In the genomic region with DNA sequence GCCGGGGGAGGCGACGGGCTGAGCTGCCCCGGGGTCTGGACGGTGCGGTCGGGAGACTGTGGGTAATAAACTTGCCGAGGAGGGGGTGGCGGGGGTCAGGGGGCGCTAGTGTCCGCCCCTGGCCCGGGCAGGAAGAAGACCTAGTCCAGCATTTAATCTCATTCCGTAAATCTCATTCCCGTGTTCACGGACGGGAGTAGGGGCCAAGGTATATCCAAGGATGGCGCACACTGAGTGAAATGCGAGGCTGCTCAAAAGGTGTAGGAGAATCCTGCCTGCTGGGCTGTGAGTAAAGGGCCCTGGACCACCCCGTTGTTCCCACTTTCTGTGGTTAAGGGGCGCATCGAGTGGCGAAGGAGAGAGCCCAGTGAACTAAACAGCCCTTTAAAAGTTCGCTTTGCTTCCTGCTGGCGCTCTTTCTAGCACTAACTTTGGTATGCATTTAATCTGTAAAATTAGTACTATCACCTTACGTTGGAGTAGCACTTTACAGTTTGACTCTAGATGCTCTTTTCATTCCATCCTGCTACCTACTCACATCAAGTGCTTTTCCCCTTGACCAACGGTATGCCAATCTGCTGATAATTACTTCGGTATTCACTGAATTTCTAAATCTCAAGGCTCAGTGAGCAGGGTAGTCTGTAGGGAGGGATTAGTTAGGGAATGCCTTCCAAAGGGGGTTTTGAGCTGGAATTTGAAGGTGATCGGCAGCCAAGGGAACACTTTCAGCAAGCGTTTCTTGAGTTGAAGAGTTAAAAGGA, we compare ENCODE assay signal across 8 cellular contexts. TPM values are rescaled to one million over a fixed set of nuclear protein-coding genes. Genes with fewer than 3 reads are reported as not detected.
DNase-seq lines count a peak whose midpoint lies in the region; ATAC-seq and TF ChIP-seq lines count a peak whose summit lies in the region.

No MANE protein-coding gene starts in this region.

- H3K4me3 ChIP-seq in Caco-2 (ENCODE audit: low read depth, low read length) (peak overlapping the region; percentile 65), Karpas-422 (ENCODE audit: low read length) (peak overlapping the region; percentile 85), adrenal gland (peak overlapping the region in 3 of 4 donors; percentile 58 to 90 (median 81)), right lobe of liver (peak overlapping the region; percentile 83 to 96 (median 89)), transverse colon (peak overlapping the region; percentile 72 to 84 (median 77))

- POLR2A ChIA-PET in Caco-2 (lab: Charles Lee) = interaction anchor here (0.6 to 5.3 kb wide), 18 partner anchors 8 to 226 kb away, joined by 3 to 36 read pairs (median 6); a partner anchor contains a TSS

- H3K79me2 ChIP-seq in Karpas-422 (ENCODE audit: low read length) = peaks cover 54% of the 10 kb centered on the region

- BruUV-seq in Caco-2 (replicated peaks; lab: Mats Ljungman, UMichigan) = TSS peak; percentile 35

- peak overlapping the region; percentile 92 for H3K4me2 ChIP-seq in Karpas-422 (ENCODE audit: low read depth, low read length, poor library complexity, severe bottlenecking)

- DNase-seq in Caco-2 (peak; percentile 39 to 62), Karpas-422 (peak; percentile 61), adrenal gland (peak in 4 of 7 donors; percentile 5 to 57 (median 26)), right lobe of liver (no peak), transverse colon (no peak), germinal center (ENCODE audit: low spot score) (no peak)

- H3K4me1 ChIP-seq in Caco-2 (peaks cover 67% of the 10 kb centered on the region), Karpas-422 (ENCODE audit: low read length) (peaks cover 25% of the 10 kb centered on the region), adrenal gland (replicated peaks in 1 of 2) (peaks cover 8 to 22% of the 10 kb centered on the region in 2 donors), right lobe of liver (peaks cover 0 to 40% (median 19%) of the 10 kb centered on the region in 4 donors), transverse colon (peaks cover 7 to 59% (median 16%) of the 10 kb centered on the region in 4 donors)

- H3K9ac ChIP-seq in Karpas-422 (ENCODE audit: low read length) = peak overlapping the region; percentile 94

- H3K9me2 ChIP-seq in Karpas-422 (replicated peaks; ENCODE audit: insufficient read depth, low read length) = no peaks in the 10 kb centered on the region

- ATAC-seq in right lobe of liver (no peak), GM18498 (IDR thresholded peaks at IDR 0.05; ENCODE audit: unreplicated experiment) (no peak), HG03045 (IDR thresholded peaks at IDR 0.05; ENCODE audit: unreplicated experiment) (no peak)

- no peaks in the 10 kb centered on the region for H3K27me3 Mint-ChIP-seq in Caco-2 (ENCODE audit: insufficient read depth, unreplicated experiment)

- H3K36me3 Mint-ChIP-seq in Caco-2 (ENCODE audit: insufficient read depth, unreplicated experiment) = peaks cover 73% of the 10 kb centered on the region

- CTCF ChIA-PET in Caco-2 (lab: Charles Lee) = interaction anchor here (0.6 to 6.8 kb wide), 14 partner anchors 10 to 201 kb away, joined by 3 to 53 read pairs (median 4); no protein-coding TSS in a partner anchor

- no peak for TF ChIP-seq EP300 in transverse colon (IDR thresholded peaks at IDR 0.05; ENCODE audit: low read depth)

- peak overlapping the region; percentile 88 for H3K4me3 Mint-ChIP-seq in Caco-2 (ENCODE audit: unreplicated experiment)

- peaks cover 50% of the 10 kb centered on the region for H3K4me1 Mint-ChIP-seq in Caco-2 (ENCODE audit: low read depth, unreplicated experiment)

- H2AFZ ChIP-seq in Karpas-422 (ENCODE audit: low read length) = peak overlapping the region; percentile 13; the same call in 1 of the 2 replicates

- 11 to 24% (median 15%) methylated on average over 17 to 29 of the region's 29 CpGs for WGBS in adrenal gland, 4 donors
- 14% methylated on average over 18 of the region's 29 CpGs for WGBS in right lobe of liver (ENCODE audit: insufficient coverage, low coverage, low lambda C conversion rate, missing lambda C conversion rate)
- 12 to 29% methylated on average over 4 to 29 of the region's 29 CpGs for WGBS in transverse colon (ENCODE audit: low coverage in 1 of 2), 2 donors

- H3K36me3 ChIP-seq in Caco-2 (ENCODE audit: control insufficient read depth, insufficient read depth, low read length) = 0 out of 2 replicates have a peak, but pooled peaks cover 4% of the 10 kb centered on the region
- H3K36me3 ChIP-seq in Karpas-422 (ENCODE audit: insufficient read depth, low read length) = no peaks in the 10 kb centered on the region
- no peaks in the 10 kb centered on the region for H3K36me3 ChIP-seq in adrenal gland (replicated peaks in 1 of 2)
- H3K36me3 ChIP-seq in right lobe of liver = no peaks in the 10 kb centered on the region
- no peaks in the 10 kb centered on the region for H3K36me3 ChIP-seq in transverse colon

- no peaks in the 10 kb centered on the region for H4K20me1 ChIP-seq in Karpas-422 (ENCODE audit: insufficient read depth, low read depth, low read length)

- H3K27ac ChIP-seq in Karpas-422 (ENCODE audit: low read length) (peak overlapping the region; percentile 3; the same call in 1 of the 2 replicates), adrenal gland (peak overlapping the region in 4 of 5 donors; percentile 41 to 79 (median 70)), right lobe of liver (peak overlapping the region; percentile 73 to 88 (median 83)), transverse colon (peak overlapping the region; percentile 89 to 92 (median 90))

- intact Hi-C loops in Caco-2 (cut with micrococcal nuclease; ENCODE audit: unreplicated experiment) (loop anchor here (1.0 kb wide), 6 partner anchors 7 to 69 kb away; no protein-coding TSS in a partner anchor), adrenal gland (cut with DNase I) (no loop called here), right lobe of liver (cut with DNase I) (no loop called here), transverse colon (cut with DNase I; ENCODE audit: low total_unique reads) (loop anchor here (5.0 kb wide), 1 partner anchor 95 kb away; no protein-coding TSS in a partner anchor)

- H3K9me3 ChIP-seq in Caco-2 (no peaks in the 10 kb centered on the region), Karpas-422 (ENCODE audit: low read length) (no peaks in the 10 kb centered on the region), adrenal gland (replicated peaks in 1 of 3) (no peaks in the 10 kb centered on the region), right lobe of liver (no peaks in the 10 kb centered on the region), transverse colon (no peaks in the 10 kb centered on the region)

- TF ChIP-seq POLR2A in adrenal gland (IDR thresholded peaks at IDR 0.05) (no peak), right lobe of liver (IDR thresholded peaks at IDR 0.05) (no peak), transverse colon (IDR thresholded peaks at IDR 0.05) (no peak)

- in situ Hi-C loops in transverse colon (cut with MboI; ENCODE audit: low pct_ligation_motif_present in 1 of 4, low pct_unique_long_range_greater_than_20kb in 1 of 4, low sequenced_read_pairs in 3 of 4) = loop anchor here in 3 of 4 donors (25.0 kb wide), 2 partner anchors 245 to 545 kb away; a partner anchor contains a TSS

- TF ChIP-seq CTCF in Caco-2 (IDR thresholded peaks at IDR 0.05; ENCODE audit: insufficient read depth in 1 of 2, low read depth in 1 of 2, low read length in 1 of 2, severe bottlenecking in 1 of 2, unreplicated experiment in 1 of 2) (no peak), adrenal gland (IDR thresholded peaks at IDR 0.05) (no peak), right lobe of liver (IDR thresholded peaks at IDR 0.05) (no peak), transverse colon (IDR thresholded peaks at IDR 0.05) (no peak)

- no peaks in the 10 kb centered on the region for H3K9me3 Mint-ChIP-seq in Caco-2 (ENCODE audit: unreplicated experiment)

- H3K27me3 ChIP-seq in Caco-2 (replicated peaks; ENCODE audit: control insufficient read depth, insufficient read depth, low read length) = no peaks in the 10 kb centered on the region
- peaks cover 2% of the 10 kb centered on the region; the same call in 1 of the 2 replicates for H3K27me3 ChIP-seq in Karpas-422 (ENCODE audit: low read length)
- no peaks in the 10 kb centered on the region for H3K27me3 ChIP-seq in adrenal gland
- H3K27me3 ChIP-seq in right lobe of liver = no peaks in the 10 kb centered on the region
- no peaks in the 10 kb centered on the region for H3K27me3 ChIP-seq in transverse colon

- H3K27ac Mint-ChIP-seq in Caco-2 (ENCODE audit: unreplicated experiment) = peak overlapping the region; percentile 96

RNA-seq across cellular contexts. Expression of a gene that starts 0.7 kb away (rescaled TPM):
- total RNA-seq in Caco-2 (2022) (153 and 156 TPM in 2 replicates), adrenal gland (10 to 100 TPM in 1 of 8 donors, 1 to 10 TPM in 7; 4.6 to 10.8 (median 6.5) TPM), right lobe of liver (10 to 100 TPM in 2 of 6 experiments, 1 to 10 TPM in 4; 6.6 to 11.1 (median 8.5) TPM), transverse colon (10 to 100 TPM in 3 of 4 donors, 1 to 10 TPM in 1; 1.2 to 34.8 (median 17.2) TPM)
- total RNA-seq in Karpas-422 (2014; rRNA removed; shearing (Covaris generic); ENCODE audit: low replicate concordance) = 2.6 and 5.9 TPM in 2 replicates
- polyA plus RNA-seq in adrenal gland = 1 to 10 TPM; 1.1 to 2.4 (median 1.5) TPM

RNA-seq across cellular contexts. Expression of a gene that starts 40.8 kb away (rescaled TPM):
- total RNA-seq in Caco-2 (2022) = 0.18 and 0.67 TPM in 2 replicates
- not detected in 2 replicates for total RNA-seq in Karpas-422 (2014; rRNA removed; shearing (Covaris generic); ENCODE audit: low replicate concordance)
- 10 to 100 TPM; 10.6 to 69.9 (median 23.7) TPM for total RNA-seq in adrenal gland
- 100 to 1,000 TPM in 1 of 3 donors, 10 to 100 TPM in 1, 1 to 10 TPM in 1; 3.4 to 135 (median 37.7) TPM for polyA plus RNA-seq in adrenal gland
- 10 to 100 TPM in 2 of 6 experiments, 1 to 10 TPM in 4; 4.8 to 13.8 (median 8.9) TPM for total RNA-seq in right lobe of liver
- total RNA-seq in transverse colon = 10 to 100 TPM in 1 of 4 donors, 1 to 10 TPM in 3; 4.6 to 15.7 (median 8.7) TPM

Comparison
In these comparisons a context has a peak if more than half of its experiments do, and no peak if none do; other contexts are left out.
1. DNase-seq: peak in Caco-2 (2 of 2), Karpas-422 (single experiment) and adrenal gland (4 of 7); none in right lobe of liver (0 of 3), transverse colon (single experiment) and germinal center (single experiment).
2. H3K27ac ChIP-seq: peak in every context shown above with its lines; median percentile 90 in transverse colon; 83 in right lobe of liver; 70 in adrenal gland; 3 in Karpas-422.
3. intact Hi-C loops: an anchor here in Caco-2 (1.0 kb wide) and transverse colon (5.0 kb wide); none called in adrenal gland and right lobe of liver.
4. Peak in every context shown above with its lines, with median percentiles within 50 percentile points of each other: H3K4me3 ChIP-seq.